In the genomic region with DNA sequence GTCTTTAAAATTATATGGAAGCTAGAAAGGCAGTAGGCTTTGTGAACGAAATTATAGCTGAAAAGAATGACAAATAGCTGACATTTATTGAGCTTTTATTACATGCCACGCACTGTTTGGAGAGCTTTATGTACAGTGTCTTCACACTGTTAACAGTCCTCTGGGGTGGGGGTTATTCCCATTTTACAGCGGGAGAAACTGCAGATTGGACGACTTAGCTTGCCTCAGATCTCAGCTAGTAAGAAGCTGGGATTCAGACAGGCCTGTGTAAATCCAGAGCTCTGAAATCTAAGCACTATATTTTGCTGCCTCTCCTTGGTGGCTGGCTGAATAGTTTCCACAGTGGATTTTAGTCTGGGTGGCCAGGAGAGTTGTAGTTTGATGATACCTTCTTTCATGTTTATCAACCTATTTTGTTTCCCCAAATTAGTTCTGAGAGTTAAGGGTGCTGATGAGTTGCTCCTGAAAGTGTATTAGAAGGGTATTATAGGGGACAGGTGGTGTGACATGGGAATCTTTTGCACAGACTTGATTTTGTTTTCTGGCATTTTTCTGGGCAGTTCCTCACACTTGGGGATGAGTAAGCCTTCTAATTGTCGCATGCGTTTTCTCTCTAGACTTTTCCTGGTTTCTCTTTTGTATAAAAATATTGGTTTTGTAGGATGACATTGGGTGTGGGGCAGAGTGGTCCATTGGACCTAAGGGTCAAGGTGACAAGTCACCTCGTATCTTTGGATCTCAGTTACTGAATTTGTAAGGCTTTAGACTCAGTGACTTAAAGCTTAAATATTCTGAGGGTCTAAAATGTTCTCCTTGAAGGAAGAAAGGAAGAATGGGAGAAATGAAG, we compare ENCODE assay signal across 8 cellular contexts. TPM values are rescaled to one million over a fixed set of nuclear protein-coding genes. Genes with fewer than 3 reads are reported as not detected.
DNase-seq lines count a peak whose midpoint lies in the region; ATAC-seq and TF ChIP-seq lines count a peak whose summit lies in the region.

No MANE protein-coding gene starts in this region.

- peaks cover 66% of the 10 kb centered on the region for H3K79me2 ChIP-seq in smooth muscle cell (ENCODE audit: low read depth)

- in situ Hi-C loops in Caki2 (cut with HindIII; ENCODE audit: low pct_unique_long_range_greater_than_20kb, low sequenced_read_pairs), result no loop called here

- no peaks in the 10 kb centered on the region for H3K27me3 ChIP-seq in HUES64 (ENCODE audit: insufficient read depth, low read length)
- H3K27me3 ChIP-seq in iPS-18a (ENCODE audit: control insufficient read depth, insufficient read depth, low read length), result no peaks in the 10 kb centered on the region
- H3K27me3 ChIP-seq in smooth muscle cell (ENCODE audit: low read depth), result no peaks in the 10 kb centered on the region

- WGBS in HUES64, result 17% methylated on average over 7 of the region's 7 CpGs
- 4% methylated on average over 7 of the region's 7 CpGs for WGBS in smooth muscle cell (ENCODE audit: low lambda C conversion rate)

- peak overlapping the region; percentile 93 for H3K9ac ChIP-seq in HUES64 (ENCODE audit: low read depth, low read length)
- H3K9ac ChIP-seq in iPS-18a (ENCODE audit: low read length), result peak overlapping the region; percentile 74
- peak overlapping the region; percentile 94 for H3K9ac ChIP-seq in smooth muscle cell (ENCODE audit: low read depth)

- no peak overlapping the region for H3K4me3 Mint-ChIP-seq in activated naive CD8-positive, alpha-beta T cell treated with anti-CD3 and anti-CD28 coated beads, Interleukin-2, amount 50 U/mL, for 24 hours

- H3K4me1 Mint-ChIP-seq in activated naive CD8-positive, alpha-beta T cell treated with anti-CD3 and anti-CD28 coated beads, Interleukin-2, amount 50 U/mL, for 24 hours, result peaks cover 13% of the 10 kb centered on the region

- ATAC-seq in activated naive CD8-positive, alpha-beta T cell treated with anti-CD3 and anti-CD28 coated beads, Interleukin-2, amount 50 U/mL, for 24 hours, result no peak
- no peak for ATAC-seq in HG03280 (IDR thresholded peaks at IDR 0.05; ENCODE audit: unreplicated experiment)
- no peak for ATAC-seq in GM21825 (IDR thresholded peaks at IDR 0.05; ENCODE audit: unreplicated experiment)

- peaks cover 56% of the 10 kb centered on the region for H3K4me1 ChIP-seq in HUES64 (ENCODE audit: insufficient read depth, low read length)
- peaks cover 45% of the 10 kb centered on the region for H3K4me1 ChIP-seq in iPS-18a (ENCODE audit: control insufficient read depth, low read depth, low read length)
- H3K4me1 ChIP-seq in smooth muscle cell (ENCODE audit: low read depth), result peaks cover 40% of the 10 kb centered on the region

- peaks cover 64% of the 10 kb centered on the region for H4K20me1 ChIP-seq in smooth muscle cell (ENCODE audit: low read depth)

- H3K27ac ChIP-seq in HUES64 (ENCODE audit: low read depth, low read length) (no peak overlapping the region), iPS-18a (ENCODE audit: low read length) (no peak overlapping the region), smooth muscle cell (ENCODE audit: low read depth) (peak overlapping the region; percentile 89)

- no peaks in the 10 kb centered on the region for H3K9me3 Mint-ChIP-seq in activated naive CD8-positive, alpha-beta T cell treated with anti-CD3 and anti-CD28 coated beads, Interleukin-2, amount 50 U/mL, for 24 hours

- DNase-seq in Caki2 (ENCODE audit: low read depth) (peak; percentile 33), smooth muscle cell (lab: John Stamatoyannopoulos, UW; ENCODE audit: unreplicated experiment) (no peak), COR-L47 (lab: John Stamatoyannopoulos, UW) (no peak)
- DNase-seq in activated naive CD8-positive, alpha-beta T cell treated with anti-CD3 and anti-CD28 coated beads, Interleukin-2, amount 50 U/mL, for 24 hours, result no peak

- H3K27me3 Mint-ChIP-seq in activated naive CD8-positive, alpha-beta T cell treated with anti-CD3 and anti-CD28 coated beads, Interleukin-2, amount 50 U/mL, for 24 hours, result peaks cover 3% of the 10 kb centered on the region

- H3K9me3 ChIP-seq in HUES64 (ENCODE audit: insufficient read depth, low read depth, low read length) (no peaks in the 10 kb centered on the region), iPS-18a (ENCODE audit: control insufficient read depth, low read depth, low read length) (no peaks in the 10 kb centered on the region), smooth muscle cell (replicated peaks; ENCODE audit: low read depth) (no peaks in the 10 kb centered on the region)

- peaks cover 3% of the 10 kb centered on the region for H3K36me3 Mint-ChIP-seq in activated naive CD8-positive, alpha-beta T cell treated with anti-CD3 and anti-CD28 coated beads, Interleukin-2, amount 50 U/mL, for 24 hours (ENCODE audit: low read depth)

- no peak overlapping the region for H2AFZ ChIP-seq in smooth muscle cell (ENCODE audit: low read depth)

- H3K36me3 ChIP-seq in HUES64 (ENCODE audit: insufficient read depth, low read length) (no peaks in the 10 kb centered on the region), iPS-18a (ENCODE audit: control insufficient read depth, low read depth, low read length) (no peaks in the 10 kb centered on the region), smooth muscle cell (ENCODE audit: low read depth) (no peaks in the 10 kb centered on the region)

- peak overlapping the region; percentile 94 for H3K4me2 ChIP-seq in smooth muscle cell

- TF ChIP-seq CTCF in smooth muscle cell (IDR thresholded peaks at IDR 0.05; ENCODE audit: borderline replicate concordance, insufficient read depth, poor library complexity, severe bottlenecking), result no peak

- peak overlapping the region; percentile 92 for H3K4me3 ChIP-seq in HUES64 (ENCODE audit: low read length)
- H3K4me3 ChIP-seq in iPS-18a (ENCODE audit: low read length), result peak overlapping the region; percentile 91
- H3K4me3 ChIP-seq in smooth muscle cell, result peak overlapping the region; percentile 98

- H3K27ac Mint-ChIP-seq in activated naive CD8-positive, alpha-beta T cell treated with anti-CD3 and anti-CD28 coated beads, Interleukin-2, amount 50 U/mL, for 24 hours, result peak overlapping the region; percentile 91

- peaks cover 20% of the 10 kb centered on the region for H3F3A ChIP-seq in smooth muscle cell (ENCODE audit: low read depth)

RNA-seq across cellular contexts. Expression of gene ACSL3, which starts 1.5 kb away (rescaled TPM):
- total RNA-seq in Caki2 (2014; rRNA removed; shearing (Covaris generic); ENCODE audit: low replicate concordance), result 100 and 171 TPM in 2 replicates
- polyA plus RNA-seq in HUES64 (2013, experiment 1 of 2), result 68.7 TPM
- 71.4 TPM for polyA plus RNA-seq in HUES64 (2013, experiment 2 of 2)
- total RNA-seq in smooth muscle cell, result 178 and 183 TPM in 2 replicates
- polyA plus RNA-seq in smooth muscle cell, result 111 TPM in 2 replicates
